In genomic region chr6:46472243-46472642, GRCh38 we compare ENCODE assay signal across 38 cellular contexts. TPM values are rescaled to one million over a fixed set of nuclear protein-coding genes. Genes with fewer than 3 reads are reported as not detected.
"Had no signal": no experiment of that assay in that cellular context is flagged by ENCODE, and none has a peak within 500 bp of the region (broad histone marks: within the 10 kb centered on the region; RNA-seq: fewer than 3 reads in every experiment).

No MANE protein-coding gene starts in this region.

- H3K27me3 Mint-ChIP-seq: brain had no signal

- H3K4me3 ChIP-seq: adrenal gland, ascending aorta, body of pancreas, breast epithelium, cardiac muscle cell had no signal

- H3K36me3 Mint-ChIP-seq: activated naive CD4-positive, alpha-beta T cell treated with anti-CD3 and anti-CD28 coated beads, Interleukin-2, amount 50 U/mL, for 24 hours; activated naive CD4-positive, alpha-beta T cell treated with anti-CD3 and anti-CD28 coated beads, Interleukin-2, amount 50 U/mL, for 72 hours; activated naive CD8-positive, alpha-beta T cell; activated naive CD8-positive, alpha-beta T cell treated with anti-CD3 and anti-CD28 coated beads for 36 hours; activated naive CD8-positive, alpha-beta T cell treated with anti-CD3 and anti-CD28 coated beads, Interleukin-2, amount 10 ng/mL, durations not matched to agents 7 days and 5 days; brain had no signal

- DNase-seq: activated effector memory CD4-positive, alpha-beta T cell treated with anti-CD3 and anti-CD28 coated beads, Interleukin-2, amount 50 U/mL, for 16 hours; activated effector memory CD4-positive, alpha-beta T cell treated with Interleukin-2 at 50 U/mL for 16 hours; activated gamma-delta T cell; activated gamma-delta T cell treated with Interleukin-2 at 50 U/mL for 16 hours; activated naive CD4-positive, alpha-beta T cell; activated naive CD4-positive, alpha-beta T cell treated with anti-CD3 and anti-CD28 coated beads for 36 hours; activated naive CD4-positive, alpha-beta T cell treated with anti-CD3 and anti-CD28 coated beads, Interleukin-2, amount 50 U/mL, for 16 hours; activated naive CD4-positive, alpha-beta T cell treated with Interleukin-2 at 50 U/mL for 16 hours; activated naive CD8-positive, alpha-beta T cell treated with anti-CD3 and anti-CD28 coated beads for 36 hours; activated naive CD8-positive, alpha-beta T cell treated with anti-CD3 and anti-CD28 coated beads, Interleukin-2, amount 10 ng/mL, durations not matched to agents 7 days and 5 days; activated naive CD8-positive, alpha-beta T cell treated with anti-CD3 and anti-CD28 coated beads, Interleukin-2, amount 50 U/mL, for 24 hours; activated T-cell treated with anti-CD3 and anti-CD28 coated beads for 4 hours; activated T-cell treated with anti-CD3 and anti-CD28 coated beads, Interleukin-2, amount 50 U/mL, for 1 hour; activated T-cell treated with anti-CD3 and anti-CD28 coated beads, Interleukin-2, amount 50 U/mL, for 24 hours; activated T-cell treated with anti-CD3 and anti-CD28 coated beads, Interleukin-2, amount 50 U/mL, for 4 hours; activated T-cell treated with anti-CD3 and anti-CD28 coated beads, Interleukin-2, amount 50 U/mL, for 48 hours; activated T-cell treated with anti-CD3 and anti-CD28 coated beads, Interleukin-2, amount 50 U/mL, for 72 hours; adrenal gland; amniotic stem cell; amygdala; anterior cingulate cortex; aorta; body of pancreas; brain microvascular endothelial cell; caudate nucleus; central memory CD4-positive, alpha-beta T cell; cerebellar nuclear complex had no signal

- ATAC-seq: activated naive CD4-positive, alpha-beta T cell treated with anti-CD3 and anti-CD28 coated beads, Interleukin-2, amount 50 U/mL, for 72 hours; activated naive CD8-positive, alpha-beta T cell treated with anti-CD3 and anti-CD28 coated beads, Interleukin-2, amount 50 U/mL, for 24 hours; activated T-cell treated with anti-CD3 and anti-CD28 coated beads, Interleukin-2, amount 50 U/mL, for 4 hours; activated T-cell treated with anti-CD3 and anti-CD28 coated beads, Interleukin-2, amount 50 U/mL, for 72 hours; activated T-helper 17 cell treated with anti-CD3 and anti-CD28 coated beads, Interleukin-2, amount 50 U/mL, for 72 hours; body of pancreas had no signal

- H3K9me3 ChIP-seq: adrenal gland, ascending aorta, body of pancreas, breast epithelium had no signal

- H3K4me1 ChIP-seq: adrenal gland, body of pancreas, breast epithelium had no signal

- H3K27ac Mint-ChIP-seq: activated naive CD4-positive, alpha-beta T cell treated with anti-CD3 and anti-CD28 coated beads for 36 hours; activated naive CD4-positive, alpha-beta T cell treated with anti-CD3 and anti-CD28 coated beads, Interleukin-2, amount 50 U/mL, for 24 hours; activated naive CD4-positive, alpha-beta T cell treated with anti-CD3 and anti-CD28 coated beads, Interleukin-2, amount 50 U/mL, for 72 hours; activated naive CD8-positive, alpha-beta T cell; activated naive CD8-positive, alpha-beta T cell treated with anti-CD3 and anti-CD28 coated beads for 36 hours; activated naive CD8-positive, alpha-beta T cell treated with anti-CD3 and anti-CD28 coated beads, Interleukin-2, amount 10 ng/mL, durations not matched to agents 7 days and 5 days; activated naive CD8-positive, alpha-beta T cell treated with anti-CD3 and anti-CD28 coated beads, Interleukin-2, amount 50 U/mL, for 24 hours; activated T-cell treated with anti-CD3 and anti-CD28 coated beads, Interleukin-2, amount 50 U/mL, for 24 hours; activated T-cell treated with anti-CD3 and anti-CD28 coated beads, Interleukin-2, amount 50 U/mL, for 72 hours; activated T-helper 1 cell treated with anti-CD3 and anti-CD28 coated beads, Interleukin-12 subunit alpha, Interleukin-12 subunit beta, Interleukin-2, Interleukin-4 antibody, amounts not matched to agents 30 ng/mL and 10 ng/mL and 1 ng/mL, durations not matched to agents 14 hours and 24 hours and 36 hours; activated T-helper 17 cell treated with anti-CD3 and anti-CD28 coated beads, Interleukin-2, amount 50 U/mL, for 72 hours; activated T-helper 2 cell treated with anti-CD3 and anti-CD28 coated beads, Interferon-gamma antibody, Interleukin-2, Interleukin-4, amounts not matched to agents 10 μg/mL and 5 μg/mL and 100 μg/mL, durations not matched to agents 14 hours and 24 hours and 36 hours; brain had no signal

- H3K9me3 Mint-ChIP-seq: activated naive CD4-positive, alpha-beta T cell treated with anti-CD3 and anti-CD28 coated beads for 36 hours; activated naive CD4-positive, alpha-beta T cell treated with anti-CD3 and anti-CD28 coated beads, Interleukin-2, amount 50 U/mL, for 24 hours; activated naive CD4-positive, alpha-beta T cell treated with anti-CD3 and anti-CD28 coated beads, Interleukin-2, amount 50 U/mL, for 72 hours; activated naive CD8-positive, alpha-beta T cell treated with anti-CD3 and anti-CD28 coated beads for 36 hours; activated naive CD8-positive, alpha-beta T cell treated with anti-CD3 and anti-CD28 coated beads, Interleukin-2, amount 50 U/mL, for 24 hours; activated T-cell treated with anti-CD3 and anti-CD28 coated beads, Interleukin-2, amount 50 U/mL, for 24 hours; activated T-cell treated with anti-CD3 and anti-CD28 coated beads, Interleukin-2, amount 50 U/mL, for 4 hours; activated T-helper 1 cell treated with anti-CD3 and anti-CD28 coated beads, Interleukin-12 subunit alpha, Interleukin-12 subunit beta, Interleukin-2, Interleukin-4 antibody, amounts not matched to agents 30 ng/mL and 10 ng/mL and 1 ng/mL, durations not matched to agents 14 hours and 24 hours and 36 hours; activated T-helper 17 cell treated with anti-CD3 and anti-CD28 coated beads, Interleukin-2, amount 50 U/mL, for 72 hours; activated T-helper 2 cell treated with anti-CD3 and anti-CD28 coated beads, Interferon-gamma antibody, Interleukin-2, Interleukin-4, amounts not matched to agents 10 μg/mL and 5 μg/mL and 100 μg/mL, durations not matched to agents 14 hours and 24 hours and 36 hours; brain; central memory CD8-positive, alpha-beta T cell had no signal

- H3K27ac ChIP-seq: adrenal gland, body of pancreas, brain microvascular endothelial cell, breast epithelium, cardiac muscle cell had no signal

- H3K36me3 ChIP-seq: adrenal gland, brain microvascular endothelial cell, breast epithelium, cardiac muscle cell had no signal

- H3K4me1 Mint-ChIP-seq: activated naive CD4-positive, alpha-beta T cell treated with anti-CD3 and anti-CD28 coated beads, Interleukin-2, amount 50 U/mL, for 24 hours; activated naive CD8-positive, alpha-beta T cell treated with anti-CD3 and anti-CD28 coated beads for 36 hours; activated naive CD8-positive, alpha-beta T cell treated with anti-CD3 and anti-CD28 coated beads, Interleukin-2, amount 10 ng/mL, durations not matched to agents 7 days and 5 days; activated naive CD8-positive, alpha-beta T cell treated with anti-CD3 and anti-CD28 coated beads, Interleukin-2, amount 50 U/mL, for 24 hours; activated T-helper 17 cell treated with anti-CD3 and anti-CD28 coated beads, Interleukin-2, amount 50 U/mL, for 72 hours; brain; central memory CD8-positive, alpha-beta T cell had no signal

- H3K27me3 ChIP-seq: adrenal gland, ascending aorta, body of pancreas, brain microvascular endothelial cell, breast epithelium, cardiac muscle cell had no signal

- H3K4me3 Mint-ChIP-seq: activated naive CD4-positive, alpha-beta T cell treated with anti-CD3 and anti-CD28 coated beads for 36 hours; activated naive CD4-positive, alpha-beta T cell treated with anti-CD3 and anti-CD28 coated beads, Interleukin-2, amount 50 U/mL, for 24 hours; activated naive CD8-positive, alpha-beta T cell; activated naive CD8-positive, alpha-beta T cell treated with anti-CD3 and anti-CD28 coated beads for 36 hours; activated naive CD8-positive, alpha-beta T cell treated with anti-CD3 and anti-CD28 coated beads, Interleukin-2, amount 10 ng/mL, durations not matched to agents 7 days and 5 days; activated naive CD8-positive, alpha-beta T cell treated with anti-CD3 and anti-CD28 coated beads, Interleukin-2, amount 50 U/mL, for 24 hours; activated T-cell treated with anti-CD3 and anti-CD28 coated beads, Interleukin-2, amount 50 U/mL, for 24 hours; activated T-cell treated with anti-CD3 and anti-CD28 coated beads, Interleukin-2, amount 50 U/mL, for 4 hours; activated T-cell treated with anti-CD3 and anti-CD28 coated beads, Interleukin-2, amount 50 U/mL, for 72 hours; activated T-helper 1 cell treated with anti-CD3 and anti-CD28 coated beads, Interleukin-12 subunit alpha, Interleukin-12 subunit beta, Interleukin-2, Interleukin-4 antibody, amounts not matched to agents 30 ng/mL and 10 ng/mL and 1 ng/mL, durations not matched to agents 14 hours and 24 hours and 36 hours; activated T-helper 17 cell treated with anti-CD3 and anti-CD28 coated beads, Interleukin-2, amount 50 U/mL, for 72 hours; brain; central memory CD8-positive, alpha-beta T cell had no signal

RNA-seq across cellular contexts. Expression of gene RCAN2, which starts 19.0 kb away (rescaled TPM):
- total RNA-seq: activated naive CD8-positive, alpha-beta T cell treated with anti-CD3 and anti-CD28 coated beads for 36 hours; activated T-helper 2 cell treated with anti-CD3 and anti-CD28 coated beads, Interferon-gamma antibody, Interleukin-2, Interleukin-4, amounts not matched to agents 10 μg/mL and 5 μg/mL and 100 μg/mL, durations not matched to agents 14 hours and 24 hours and 36 hours had no signal
